ENCODE assay signal across 8 cellular contexts in genomic region chr15:80099246-80099645, GRCh38. TPM values are rescaled to one million over a fixed set of nuclear protein-coding genes. Genes with fewer than 3 reads are reported as not detected.
DNase-seq lines count a peak whose midpoint lies in the region; ATAC-seq and TF ChIP-seq lines count a peak whose summit lies in the region.

No MANE protein-coding gene starts in this region.

- H3K9me3 ChIP-seq in T-helper 17 cell (ENCODE audit: control insufficient read depth, low read length, poor library complexity, severe bottlenecking): no peaks in the 10 kb centered on the region

- H3K4me3 Mint-ChIP-seq in activated B cell treated with CpG ODN at 0.5 μM for 24 hours (peak overlapping the region; percentile 45), T-helper 17 cell (no peak overlapping the region)

- H3K27me3 Mint-ChIP-seq in activated B cell treated with CpG ODN at 0.5 μM for 24 hours (no peaks in the 10 kb centered on the region), T-helper 17 cell (no peaks in the 10 kb centered on the region)

- peak; percentile 51 for DNase-seq in EH (ENCODE audit: low read depth)
- no peak for DNase-seq in activated B cell treated with CpG ODN at 0.5 μM for 24 hours
- DNase-seq in T-helper 17 cell: no peak
- no peak for DNase-seq in NCI-H1930 (lab: John Stamatoyannopoulos, UW)
- no peak for DNase-seq in stimulated activated CD4-positive, alpha-beta T cell treated with anti-CD3 and anti-CD28 coated beads, Interleukin-4, amount 100 ng/mL, for 1 hour
- no peak for DNase-seq in CD1c-positive myeloid dendritic cell (ENCODE audit: extremely low spot score)

- POLR2A ChIA-PET in activated B cell treated with CpG ODN at 0.5 μM for 24 hours (lab: Charles Lee): no interaction called here

- H3K36me3 Mint-ChIP-seq in activated B cell treated with CpG ODN at 0.5 μM for 24 hours (ENCODE audit: low read depth) (peaks cover 22% of the 10 kb centered on the region), T-helper 17 cell (ENCODE audit: low read depth) (no peaks in the 10 kb centered on the region)

- peaks cover 56% of the 10 kb centered on the region for H3K4me1 Mint-ChIP-seq in activated B cell treated with CpG ODN at 0.5 μM for 24 hours
- H3K4me1 Mint-ChIP-seq in T-helper 17 cell: peaks cover 22% of the 10 kb centered on the region

- H3K9me3 Mint-ChIP-seq in activated B cell treated with CpG ODN at 0.5 μM for 24 hours: no peaks in the 10 kb centered on the region

- TF ChIP-seq CTCF in activated B cell treated with CpG ODN at 0.5 μM for 24 hours (IDR thresholded peaks at IDR 0.05): no peak

- H3K27ac Mint-ChIP-seq in activated B cell treated with CpG ODN at 0.5 μM for 24 hours: peak overlapping the region; percentile 51
- no peak overlapping the region for H3K27ac Mint-ChIP-seq in T-helper 17 cell

- intact Hi-C loops in activated B cell treated with CpG ODN at 0.5 μM for 24 hours (cut with micrococcal nuclease): loop anchor here (5.0 kb wide), 1 partner anchor 37 kb away; no protein-coding TSS in a partner anchor

- ATAC-seq in GM19467 (IDR thresholded peaks at IDR 0.05; ENCODE audit: unreplicated experiment) (peak; percentile 36), HG03064 (IDR thresholded peaks at IDR 0.05; ENCODE audit: low read depth, unreplicated experiment) (peak; percentile 47), activated B cell treated with CpG ODN at 0.5 μM for 24 hours (ENCODE audit: low read depth) (peak; percentile 57), T-helper 17 cell (no peak)

- CTCF ChIA-PET in activated B cell treated with CpG ODN at 0.5 μM for 24 hours (lab: Charles Lee): no interaction called here

RNA-seq across cellular contexts. Expression of gene ZFAND6, which starts 39.8 kb away (rescaled TPM):
- total RNA-seq in activated B cell treated with CpG ODN at 0.5 μM for 24 hours: 95.5 and 101 TPM in 2 replicates
- 10 to 100 TPM; 85.5 to 91.6 TPM for total RNA-seq in T-helper 17 cell

RNA-seq across cellular contexts. Expression of gene FAH, which starts 53.6 kb away (rescaled TPM):
- 7.5 and 8.6 TPM in 2 replicates for total RNA-seq in activated B cell treated with CpG ODN at 0.5 μM for 24 hours
- 10 to 100 TPM in 1 of 2 donors, 1 to 10 TPM in 1; 5.2 to 16.3 TPM for total RNA-seq in T-helper 17 cell
